ENCODE assay signal across 26 cellular contexts in genomic region chr4:121088867-121089266, GRCh38.
"Had no signal": no experiment of that assay in that cellular context is flagged by ENCODE, and none has a peak within 500 bp of the region (broad histone marks: within the 10 kb centered on the region; RNA-seq: fewer than 3 reads in every experiment).

No MANE protein-coding gene starts in this region.

- H3K4me1 ChIP-seq: stomach, suprapubic skin, testis, thyroid gland, tibial artery, tibial nerve, transverse colon, upper lobe of left lung, upper lobe of right lung, uterus, vagina had no signal

- DNase-seq: stimulated activated CD4-positive, alpha-beta T cell treated with anti-CD3 and anti-CD28 coated beads, Interleukin-2, amount 100 ng/mL, for 48 hours; stimulated activated CD4-positive, alpha-beta T cell treated with anti-CD3 and anti-CD28 coated beads, Interleukin-4, amount 100 ng/mL, for 1 hour; stimulated activated CD4-positive, alpha-beta T cell treated with anti-CD3 and anti-CD28 coated beads, Interleukin-4, amount 100 ng/mL, for 24 hours; stimulated activated CD4-positive, alpha-beta T cell treated with anti-CD3 and anti-CD28 coated beads, Interleukin-4, amount 100 ng/mL, for 4 hours; stimulated activated CD8-positive, alpha-beta memory T cell treated with anti-CD3 and anti-CD28 coated beads, Interleukin-4, amount 100 ng/mL, for 48 hours; stimulated activated naive B cell treated with anti-CD40 and anti-IgM and Interleukin-4, amounts not matched to agents 10 μg/mL and 1 μg/mL and 100 μg/mL, for 72 hours; stimulated activated naive CD4-positive, alpha-beta T cell; stimulated activated naive CD4-positive, alpha-beta T cell treated with Interleukin-2 at 50 U/mL for 16 hours; stimulated activated naive CD8-positive, alpha-beta T cell treated with anti-CD3 and anti-CD28 coated beads, Interleukin-15, amount 100 ng/mL, for 72 hours; stimulated activated naive CD8-positive, alpha-beta T cell treated with anti-CD3 and anti-CD28 coated beads, Interleukin-15, Interleukin-2, amounts not matched to agents 100 U/mL and 50 U/mL, for 24 hours; stomach; substantia nigra; testis; thyroid gland; tibial artery; transverse colon; upper lobe of left lung; upper lobe of right lung; uterus had no signal

- H3K36me3 ChIP-seq: stomach, suprapubic skin, thoracic aorta, thyroid gland, tibial artery, tibial nerve, transverse colon, upper lobe of left lung, upper lobe of right lung, uterus, vagina had no signal

- H3K27me3 ChIP-seq: stomach, suprapubic skin, testis, thyroid gland, tibial artery, tibial nerve, transverse colon, upper lobe of left lung, upper lobe of right lung, uterus, vagina had no signal

- FAIRE-seq: urothelium cell line had no signal

- ATAC-seq: stimulated activated effector memory CD8-positive, alpha-beta T cell treated with anti-CD3 and anti-CD28 coated beads, Interleukin-12 subunit alpha, Interleukin-12 subunit beta, amount 100 ng/mL, for 72 hours; stimulated activated memory B cell treated with anti-CD40 and anti-IgM and Interleukin-4, amounts not matched to agents 10 μg/mL and 1 μg/mL and 100 μg/mL, for 72 hours; stimulated activated naive B cell treated with anti-CD40 and anti-IgM and Interleukin-4, amounts not matched to agents 10 μg/mL and 1 μg/mL and 100 μg/mL, for 72 hours; stimulated activated naive CD8-positive, alpha-beta T cell treated with anti-CD3 and anti-CD28 coated beads, Interleukin-15, amount 100 ng/mL, for 72 hours; stimulated activated naive CD8-positive, alpha-beta T cell treated with anti-CD3 and anti-CD28 coated beads, Interleukin-15, Interleukin-2, amounts not matched to agents 100 U/mL and 50 U/mL, for 24 hours; upper lobe of right lung had no signal

- H3K4me3 ChIP-seq: stomach, suprapubic skin, testis, thoracic aorta, thyroid gland, tibial artery, tibial nerve, transverse colon, upper lobe of left lung, upper lobe of right lung, uterus, vagina had no signal

- H3K9me3 ChIP-seq: stomach, suprapubic skin, testis, thoracic aorta, thyroid gland, tibial artery, tibial nerve, transverse colon, upper lobe of left lung, upper lobe of right lung, uterus, vagina had no signal

- H3K27ac ChIP-seq: stomach, suprapubic skin, testis, thoracic aorta, thyroid gland, tibial artery, tibial nerve, transverse colon, upper lobe of left lung, upper lobe of right lung, uterus, vagina had no signal
